ENCODE assay signal across 1 cellular context in genomic region chr2:71944183-71944550, GRCh38.
TF ChIP-seq lines count a peak whose summit lies in the region.

No MANE protein-coding gene starts in this region.

TF ChIP-seq in H1, 55 proteins besides CTCF, POLR2A, EP300 and RAD21:
- no peak for TF ChIP-seq JUND (IDR thresholded peaks at IDR 0.05; ENCODE audit: low read length)
- no peak for TF ChIP-seq SIRT6 (IDR thresholded peaks at IDR 0.05; ENCODE audit: low read length)
- TF ChIP-seq CHD2 (IDR thresholded peaks at IDR 0.05; ENCODE audit: low read length): no peak
